1 cellular context compared by ENCODE assay signal in the genomic region with DNA sequence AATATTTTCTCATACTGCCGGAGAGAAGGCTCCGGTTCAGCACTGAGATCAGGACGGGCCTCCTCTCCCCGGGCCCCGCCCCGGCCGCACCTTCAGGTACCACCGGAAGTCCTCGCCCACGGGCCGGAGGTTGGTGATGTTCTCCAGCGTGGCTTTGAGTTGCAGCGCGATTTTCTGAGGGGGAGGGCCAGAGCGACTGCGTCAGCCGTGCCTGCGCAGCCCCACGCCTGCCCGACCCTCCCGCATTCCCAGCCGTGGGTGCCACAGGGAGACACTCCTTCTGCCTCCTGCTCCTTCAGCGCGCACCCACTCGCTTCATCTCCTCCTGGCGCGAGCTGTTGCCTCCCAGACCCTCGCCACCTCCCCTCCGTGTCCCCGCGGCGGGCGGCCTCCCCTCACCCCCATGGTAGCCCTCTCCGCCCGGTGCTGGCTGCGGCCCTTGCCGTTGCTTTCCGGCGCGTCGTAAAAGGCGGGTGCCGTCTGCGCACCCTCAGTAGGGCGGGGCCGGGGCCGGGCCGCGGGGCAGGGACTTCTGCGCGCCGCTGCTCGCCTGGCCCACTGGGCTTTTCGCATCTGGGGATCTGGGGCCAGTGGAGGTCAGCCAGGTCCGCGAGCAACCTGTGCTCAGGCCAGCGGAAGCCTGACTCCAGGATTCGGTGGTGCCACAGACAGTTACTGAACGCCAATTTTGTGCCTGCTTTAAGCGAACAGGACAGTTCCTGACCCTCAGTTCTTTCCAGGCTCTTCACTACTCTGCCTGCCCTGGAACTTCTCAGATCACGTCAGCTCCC.
TF ChIP-seq lines count a peak whose summit lies in the region.

Gene CZIB (minus strand): TSS at position 464 of the 791 bp plus-strand sequence. CDS start 59 bp downstream, at position 405.

TF ChIP-seq in WTC11, 78 proteins besides CTCF, POLR2A, EP300 and RAD21 (continued from another document):
- no peak for TF ChIP-seq IRF2 (CRISPR knock-in tag; IDR thresholded peaks at IDR 0.05; ENCODE audit: borderline replicate concordance, low read depth)
- TF ChIP-seq ZNF281 (CRISPR knock-in tag; IDR thresholded peaks at IDR 0.05), result peak; percentile 86; the same call in 1 of the 2 replicates
- no peak for TF ChIP-seq ZNF425 (CRISPR knock-in tag; conservative IDR thresholded peaks at IDR 0.05)
- TF ChIP-seq MAX (CRISPR knock-in tag; IDR thresholded peaks at IDR 0.05), result peak; percentile 91
- TF ChIP-seq ZNF232 (CRISPR knock-in tag; IDR thresholded peaks at IDR 0.05), result peak; percentile 19
- no peak for TF ChIP-seq RORB (CRISPR knock-in tag; IDR thresholded peaks at IDR 0.05)
- peak; percentile 65; the same call in 1 of the 2 replicates for TF ChIP-seq RELA (CRISPR knock-in tag; IDR thresholded peaks at IDR 0.05; ENCODE audit: borderline replicate concordance)
- TF ChIP-seq HMGA2 (CRISPR knock-in tag; IDR thresholded peaks at IDR 0.05), result no peak
- peak; percentile 88 for TF ChIP-seq GABPB1 (CRISPR knock-in tag; IDR thresholded peaks at IDR 0.05)
- peak; percentile 86 for TF ChIP-seq KAT7 (CRISPR knock-in tag; IDR thresholded peaks at IDR 0.05; ENCODE audit: borderline replicate concordance)
- TF ChIP-seq SP1 (CRISPR knock-in tag; conservative IDR thresholded peaks at IDR 0.05), result peak; percentile 89; the same call in 1 of the 2 replicates
- 0 out of 2 replicates have a peak, but pooled peaks have one; percentile 45 for TF ChIP-seq CREM (CRISPR knock-in tag; IDR thresholded peaks at IDR 0.05)
- no peak for TF ChIP-seq FOXJ3 (CRISPR knock-in tag; IDR thresholded peaks at IDR 0.05; ENCODE audit: borderline replicate concordance)
- TF ChIP-seq FOXK1 (CRISPR knock-in tag; IDR thresholded peaks at IDR 0.05), result peak; percentile 85
- no peak for TF ChIP-seq SMAD4 (CRISPR knock-in tag; IDR thresholded peaks at IDR 0.05)
- TF ChIP-seq ZNF138 (CRISPR knock-in tag; conservative IDR thresholded peaks at IDR 0.05), result no peak
- no peak for TF ChIP-seq GRHL2 (CRISPR knock-in tag; IDR thresholded peaks at IDR 0.05; ENCODE audit: insufficient replicate concordance, severe bottlenecking)
- TF ChIP-seq, protein P1, sequence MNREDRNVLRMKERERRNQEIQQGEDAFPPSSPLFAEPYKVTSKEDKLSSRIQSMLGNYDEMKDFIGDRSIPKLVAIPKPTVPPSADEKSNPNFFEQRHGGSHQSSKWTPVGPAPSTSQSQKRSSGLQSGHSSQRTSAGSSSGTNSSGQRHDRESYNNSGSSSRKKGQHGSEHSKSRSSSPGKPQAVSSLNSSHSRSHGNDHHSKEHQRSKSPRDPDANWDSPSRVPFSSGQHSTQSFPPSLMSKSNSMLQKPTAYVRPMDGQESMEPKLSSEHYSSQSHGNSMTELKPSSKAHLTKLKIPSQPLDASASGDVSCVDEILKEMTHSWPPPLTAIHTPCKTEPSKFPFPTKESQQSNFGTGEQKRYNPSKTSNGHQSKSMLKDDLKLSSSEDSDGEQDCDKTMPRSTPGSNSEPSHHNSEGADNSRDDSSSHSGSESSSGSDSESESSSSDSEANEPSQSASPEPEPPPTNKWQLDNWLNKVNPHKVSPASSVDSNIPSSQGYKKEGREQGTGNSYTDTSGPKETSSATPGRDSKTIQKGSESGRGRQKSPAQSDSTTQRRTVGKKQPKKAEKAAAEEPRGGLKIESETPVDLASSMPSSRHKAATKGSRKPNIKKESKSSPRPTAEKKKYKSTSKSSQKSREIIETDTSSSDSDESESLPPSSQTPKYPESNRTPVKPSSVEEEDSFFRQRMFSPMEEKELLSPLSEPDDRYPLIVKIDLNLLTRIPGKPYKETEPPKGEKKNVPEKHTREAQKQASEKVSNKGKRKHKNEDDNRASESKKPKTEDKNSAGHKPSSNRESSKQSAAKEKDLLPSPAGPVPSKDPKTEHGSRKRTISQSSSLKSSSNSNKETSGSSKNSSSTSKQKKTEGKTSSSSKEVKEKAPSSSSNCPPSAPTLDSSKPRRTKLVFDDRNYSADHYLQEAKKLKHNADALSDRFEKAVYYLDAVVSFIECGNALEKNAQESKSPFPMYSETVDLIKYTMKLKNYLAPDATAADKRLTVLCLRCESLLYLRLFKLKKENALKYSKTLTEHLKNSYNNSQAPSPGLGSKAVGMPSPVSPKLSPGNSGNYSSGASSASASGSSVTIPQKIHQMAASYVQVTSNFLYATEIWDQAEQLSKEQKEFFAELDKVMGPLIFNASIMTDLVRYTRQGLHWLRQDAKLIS (CRISPR knock-in tag; IDR thresholded peaks at IDR 0.05; ENCODE audit: borderline replicate concordance), result peak; percentile 78; the same call in 1 of the 2 replicates
- TF ChIP-seq MYBL2 (CRISPR knock-in tag; IDR thresholded peaks at IDR 0.05), result peak; percentile 64; the same call in 1 of the 2 replicates
- no peak for TF ChIP-seq ZMAT4 (CRISPR knock-in tag; IDR thresholded peaks at IDR 0.05)
- no peak for TF ChIP-seq ATF3 (CRISPR knock-in tag; conservative IDR thresholded peaks at IDR 0.05)
- TF ChIP-seq TP53 (CRISPR knock-in tag; IDR thresholded peaks at IDR 0.05), result no peak
- TF ChIP-seq, protein P2, sequence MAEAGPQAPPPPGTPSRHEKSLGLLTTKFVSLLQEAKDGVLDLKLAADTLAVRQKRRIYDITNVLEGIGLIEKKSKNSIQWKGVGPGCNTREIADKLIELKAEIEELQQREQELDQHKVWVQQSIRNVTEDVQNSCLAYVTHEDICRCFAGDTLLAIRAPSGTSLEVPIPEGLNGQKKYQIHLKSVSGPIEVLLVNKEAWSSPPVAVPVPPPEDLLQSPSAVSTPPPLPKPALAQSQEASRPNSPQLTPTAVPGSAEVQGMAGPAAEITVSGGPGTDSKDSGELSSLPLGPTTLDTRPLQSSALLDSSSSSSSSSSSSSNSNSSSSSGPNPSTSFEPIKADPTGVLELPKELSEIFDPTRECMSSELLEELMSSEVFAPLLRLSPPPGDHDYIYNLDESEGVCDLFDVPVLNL (CRISPR knock-in tag; IDR thresholded peaks at IDR 0.05; ENCODE audit: borderline replicate concordance, low read depth), result no peak
- no peak for TF ChIP-seq CREB1 (CRISPR knock-in tag; IDR thresholded peaks at IDR 0.05)
